8 cellular contexts compared by ENCODE assay signal in the genomic region with DNA sequence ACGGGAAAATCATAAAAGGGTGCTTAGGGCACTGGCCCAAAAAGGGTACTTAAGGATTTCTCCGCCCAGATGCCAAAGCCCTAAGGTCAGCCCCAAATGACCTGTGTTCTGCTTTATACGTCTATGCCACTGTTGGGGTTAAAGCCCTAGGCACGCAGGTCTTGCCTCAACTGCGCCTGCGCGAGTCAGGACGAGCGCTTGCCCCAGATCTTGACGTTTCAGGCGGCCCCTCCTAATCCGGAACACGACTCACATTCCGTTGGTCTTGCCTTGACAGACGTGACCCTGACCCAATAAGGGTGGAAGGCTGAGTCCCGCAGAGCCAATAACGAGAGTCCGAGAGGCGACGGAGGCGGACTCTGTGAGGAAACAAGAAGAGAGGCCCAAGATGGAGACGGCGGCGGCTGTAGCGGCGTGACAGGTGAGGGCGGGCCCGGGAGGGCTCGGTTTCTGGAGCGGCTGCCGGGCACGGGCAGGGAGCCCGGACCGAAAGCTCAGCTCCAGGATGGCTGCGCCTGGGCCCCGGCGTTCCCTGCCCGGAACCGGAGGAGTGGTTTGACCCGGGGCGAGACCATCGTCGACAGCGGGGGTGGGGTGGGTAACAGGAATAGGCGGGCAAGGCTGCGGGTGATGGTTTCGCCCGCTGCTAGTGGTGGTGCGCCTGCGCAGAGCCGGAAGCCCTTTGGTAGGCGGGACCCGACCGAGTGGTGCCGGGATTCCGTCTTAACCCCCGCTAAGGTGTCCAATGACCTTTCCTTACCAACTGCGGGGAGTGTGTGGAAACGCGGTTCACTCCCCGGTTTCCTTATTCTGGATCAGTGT. TPM values are rescaled to one million over a fixed set of nuclear protein-coding genes. Genes with fewer than 3 reads are reported as not detected.
DNase-seq lines count a peak whose midpoint lies in the region; ATAC-seq lines count a peak whose summit lies in the region.

A gene (plus strand): TSS at position 375 of the 822 bp plus-strand sequence. CDS start 1,763 bp downstream, outside the sequence.

- DNase-seq in C1 segment of cervical spinal cord (lab: John Stamatoyannopoulos, UW) = peak; percentile 46 to 97 (median 92)
- peak; percentile 82 for DNase-seq in NCI-H748 treated with DMSO at 0.1 percent for 48 hours (lab: John Stamatoyannopoulos, UW)
- peak; percentile 73 to 94 for DNase-seq in activated CD4-positive, alpha-beta T cell treated with anti-CD3 and anti-CD28 coated beads, Interleukin-2, amount 50 U/mL, for 24 hours (ENCODE audit: low read depth in 1 of 2, low spot score in 1 of 2)
- DNase-seq in dedifferentiated amniotic fluid mesenchymal stem cell (ENCODE audit: extremely low spot score) = peak; percentile 98
- DNase-seq in left lobe of liver (ENCODE audit: low spot score) = peak; percentile 98
- peak; percentile 93 for DNase-seq in stimulated activated CD4-positive, alpha-beta T cell treated with anti-CD3 and anti-CD28 coated beads, Interleukin-2, amount 100 ng/mL, for 4 hours (ENCODE audit: low read depth)

- peak; percentile 93 for ATAC-seq in GM19372 (IDR thresholded peaks at IDR 0.05; ENCODE audit: low read depth, unreplicated experiment)
- peak; percentile 55 for ATAC-seq in HG03558 (IDR thresholded peaks at IDR 0.05; ENCODE audit: extremely low read depth, unreplicated experiment)
- peak; percentile 88 for ATAC-seq in left lobe of liver

RNA-seq across cellular contexts. Expression of the gene that starts here (rescaled TPM):
- total RNA-seq in left lobe of liver = 66.9 TPM

Comparison
In these comparisons a context has a peak if more than half of its experiments do, and no peak if none do; other contexts are left out.
1. Peak in every context shown above with its lines: DNase-seq and ATAC-seq.